ENCODE assay signal across 25 cellular contexts in the genomic region with DNA sequence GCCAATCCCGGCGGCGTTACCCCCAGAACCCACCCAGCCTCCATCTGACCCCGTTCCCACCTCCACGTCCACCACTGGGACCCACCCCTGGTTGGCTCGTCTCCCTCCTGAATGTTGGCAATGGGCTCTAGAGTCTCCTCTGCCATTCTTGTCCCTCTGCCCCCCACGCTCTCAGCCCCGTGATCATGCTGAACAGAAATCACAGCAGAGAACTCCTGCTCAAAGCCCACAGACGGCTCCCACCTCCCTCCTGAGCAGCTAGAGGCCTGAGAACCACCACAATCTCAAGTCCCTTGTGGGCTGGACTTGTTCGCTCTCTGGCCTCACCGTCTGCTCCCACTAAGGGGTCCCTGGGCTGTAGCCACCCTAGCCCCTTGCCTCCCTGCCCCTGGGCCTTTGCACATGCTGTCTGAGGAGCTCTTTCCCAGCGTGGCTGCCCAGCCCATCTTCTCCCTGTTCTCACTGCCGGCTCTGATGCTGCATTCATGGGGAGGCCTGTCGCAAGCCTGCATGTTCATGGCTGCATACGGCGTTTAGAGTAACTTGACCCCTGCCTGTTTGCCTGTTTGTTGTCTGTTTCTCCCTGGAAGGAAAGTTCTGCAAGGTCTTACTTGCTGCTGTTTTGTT. TPM values are rescaled to one million over a fixed set of nuclear protein-coding genes. Genes with fewer than 3 reads are reported as not detected.
DNase-seq lines count a peak whose midpoint lies in the region; ATAC-seq, FAIRE-seq and TF ChIP-seq lines count a peak whose summit lies in the region.
"Had no signal": no experiment of that assay in that cellular context is flagged by ENCODE, and none has a peak within 500 bp of the region (broad histone marks: within the 10 kb centered on the region; RNA-seq: fewer than 3 reads in every experiment).

No MANE protein-coding gene starts in this region.

- H3K4me3 ChIP-seq in right cardiac atrium (ENCODE audit: low read length) (no peak overlapping the region), kidney (ENCODE audit: low read length in 2 of 2) (no peak overlapping the region), neural progenitor cell (no peak overlapping the region)
- no peak overlapping the region for H3K4me3 ChIP-seq in naive thymus-derived CD4-positive, alpha-beta T cell (ENCODE audit: low read length)
- H3K4me3 ChIP-seq: Peyer's patch had no signal

- H3K79me2 ChIP-seq in neural progenitor cell (ENCODE audit: low read depth) = no peaks in the 10 kb centered on the region

- ATAC-seq in right cardiac atrium = no peak
- no peak for ATAC-seq in naive thymus-derived CD4-positive, alpha-beta T cell
- ATAC-seq: CD8-positive, alpha-beta T cell; HCT116; HepG2 had no signal

- no peak overlapping the region for H3K27ac ChIP-seq in right cardiac atrium (ENCODE audit: low read length)
- H3K27ac ChIP-seq in kidney (ENCODE audit: low read depth in 2 of 2, low read length in 2 of 2) = no peak overlapping the region
- H3K27ac ChIP-seq in neural progenitor cell = no peak overlapping the region
- no peak overlapping the region for H3K27ac ChIP-seq in naive thymus-derived CD4-positive, alpha-beta T cell (ENCODE audit: low read depth, low read length)
- H3K27ac ChIP-seq: Peyer's patch had no signal

- peak in 2 of 3 donors; percentile 21 to 35 for DNase-seq in right cardiac atrium
- DNase-seq in cardiac septum (ENCODE audit: low spot score) = no peak
- DNase-seq in kidney = peak; percentile 63
- no peak for DNase-seq in neural progenitor cell (ENCODE audit: low spot score)
- DNase-seq in HEK293T (ENCODE audit: extremely low spot score) = no peak
- no peak for DNase-seq in AG08396 (ENCODE audit: low spot score)
- no peak for DNase-seq in naive thymus-derived CD4-positive, alpha-beta T cell
- DNase-seq in GM19240 (ENCODE audit: insufficient read length, low spot score) = no peak
- DNase-seq: C1 segment of cervical spinal cord; CD8-positive, alpha-beta T cell; DMS 273 treated with DMSO at 0.1 percent for 48 hours; DMS79; EL; GDM1; Karpas-422; NCI-H1694 treated with DMSO at 0.1 percent for 48 hours; Peyer's patch had no signal

- WGBS in right cardiac atrium = 77% methylated on average over 16 of the region's 16 CpGs

- peaks cover 8% of the 10 kb centered on the region for H3F3A ChIP-seq in neural progenitor cell (ENCODE audit: low read depth)

- no peak overlapping the region for H2AFZ ChIP-seq in neural progenitor cell (replicated peaks)

- H3K27me3 Mint-ChIP-seq in neural progenitor cell (ENCODE audit: insufficient read depth, low read depth) = peaks cover 11% of the 10 kb centered on the region
- peaks cover 0 to 6% (median 0%) of the 10 kb centered on the region in 5 donors for H3K27me3 Mint-ChIP-seq in naive thymus-derived CD4-positive, alpha-beta T cell

- H3K27me3 ChIP-seq in right cardiac atrium (ENCODE audit: control insufficient read depth, insufficient read depth) (no peaks in the 10 kb centered on the region), neural progenitor cell (no peaks in the 10 kb centered on the region)
- H3K27me3 ChIP-seq in naive thymus-derived CD4-positive, alpha-beta T cell (ENCODE audit: control insufficient read depth in 2 of 2, insufficient read depth in 2 of 2, low read length in 2 of 2) = no peaks in the 10 kb centered on the region
- H3K27me3 ChIP-seq: Peyer's patch had no signal

- TF ChIP-seq CTCF in kidney (IDR thresholded peaks at IDR 0.05; ENCODE audit: borderline replicate concordance, extremely low read depth, insufficient read depth) (no peak), neural progenitor cell (IDR thresholded peaks at IDR 0.05) (no peak)

- H3K4me3 Mint-ChIP-seq in neural progenitor cell = peak overlapping the region; percentile 38
- no peak overlapping the region for H3K4me3 Mint-ChIP-seq in naive thymus-derived CD4-positive, alpha-beta T cell
- H3K4me3 Mint-ChIP-seq: CD8-positive, alpha-beta T cell had no signal

- peak overlapping the region; percentile 83 for H3K27ac Mint-ChIP-seq in neural progenitor cell
- H3K27ac Mint-ChIP-seq in naive thymus-derived CD4-positive, alpha-beta T cell = peak overlapping the region in 1 of 9 donors; percentile 55
- H3K27ac Mint-ChIP-seq: CD8-positive, alpha-beta T cell had no signal

- POLR2A ChIA-PET in HEK293T (lab: Yijun Ruan, JAX) = no interaction called here
- POLR2A ChIA-PET in naive thymus-derived CD4-positive, alpha-beta T cell (lab: Charles Lee) = no interaction called here

- no peak for FAIRE-seq in kidney (lab: Jason Lieb, UNC)
- FAIRE-seq: A204.1, GM12891, HepG2 had no signal

- peaks cover 50% of the 10 kb centered on the region for H3K4me1 Mint-ChIP-seq in neural progenitor cell
- no peaks in the 10 kb centered on the region for H3K4me1 Mint-ChIP-seq in naive thymus-derived CD4-positive, alpha-beta T cell

- peaks cover 3% of the 10 kb centered on the region for H3K9me3 Mint-ChIP-seq in neural progenitor cell
- peaks cover 0 to 13% (median 3%) of the 10 kb centered on the region in 11 donors for H3K9me3 Mint-ChIP-seq in naive thymus-derived CD4-positive, alpha-beta T cell
- H3K9me3 Mint-ChIP-seq: CD8-positive, alpha-beta T cell had no signal

- H3K36me3 ChIP-seq in kidney (ENCODE audit: control insufficient read depth in 1 of 2, insufficient read depth in 2 of 2, low read length in 2 of 2) = no peaks in the 10 kb centered on the region
- H3K36me3 ChIP-seq in neural progenitor cell = no peaks in the 10 kb centered on the region
- no peaks in the 10 kb centered on the region for H3K36me3 ChIP-seq in naive thymus-derived CD4-positive, alpha-beta T cell (ENCODE audit: control insufficient read depth in 2 of 3, insufficient read depth in 3 of 3, low read length in 3 of 3)
- H3K36me3 ChIP-seq: Peyer's patch had no signal

- no peaks in the 10 kb centered on the region for H3K9me3 ChIP-seq in right cardiac atrium (ENCODE audit: control insufficient read depth, low read length)
- H3K9me3 ChIP-seq in kidney (ENCODE audit: control insufficient read depth in 1 of 2, low read length in 2 of 2) = no peaks in the 10 kb centered on the region
- no peaks in the 10 kb centered on the region for H3K9me3 ChIP-seq in neural progenitor cell (ENCODE audit: low read depth)
- peaks cover 0 to 7% (median 0%) of the 10 kb centered on the region in 3 experiments for H3K9me3 ChIP-seq in naive thymus-derived CD4-positive, alpha-beta T cell (ENCODE audit: control insufficient read depth in 2 of 3, low read length in 3 of 3)
- H3K9me3 ChIP-seq: Peyer's patch, SK-N-SH had no signal

- H3K4me1 ChIP-seq in right cardiac atrium (ENCODE audit: control insufficient read depth, insufficient read depth, low read length) = no peaks in the 10 kb centered on the region
- peaks cover 18 to 28% of the 10 kb centered on the region in 2 donors for H3K4me1 ChIP-seq in kidney (ENCODE audit: control insufficient read depth in 1 of 2, insufficient read depth in 1 of 2, low read depth in 1 of 2, low read length in 2 of 2)
- H3K4me1 ChIP-seq in neural progenitor cell = peaks cover 30% of the 10 kb centered on the region
- H3K4me1 ChIP-seq in naive thymus-derived CD4-positive, alpha-beta T cell (ENCODE audit: control insufficient read depth in 2 of 2, insufficient read depth in 2 of 2, low read length in 2 of 2) = no peaks in the 10 kb centered on the region

- no peaks in the 10 kb centered on the region for H3K36me3 Mint-ChIP-seq in neural progenitor cell
- H3K36me3 Mint-ChIP-seq in naive thymus-derived CD4-positive, alpha-beta T cell = peaks cover 0 to 4% (median 0%) of the 10 kb centered on the region in 5 donors
- H3K36me3 Mint-ChIP-seq: CD8-positive, alpha-beta T cell had no signal

- intact Hi-C loops in right cardiac atrium (cut with DNase I) (no loop called here), cardiac septum (cut with DNase I) (no loop called here), kidney (cut with DNase I) (no loop called here)
- intact Hi-C loops in naive thymus-derived CD4-positive, alpha-beta T cell (cut with micrococcal nuclease) = no loop called here

- no peak overlapping the region for H3K4me2 ChIP-seq in neural progenitor cell
- H3K4me2 ChIP-seq: SK-N-SH had no signal

- CTCF ChIA-PET in HEK293T (lab: Yijun Ruan, JAX) = no interaction called here
- CTCF ChIA-PET in naive thymus-derived CD4-positive, alpha-beta T cell (lab: Charles Lee) = no interaction called here

- no peak overlapping the region for H3K9ac ChIP-seq in kidney (ENCODE audit: low read length in 2 of 2)
- no peak overlapping the region for H3K9ac ChIP-seq in neural progenitor cell
- H3K9ac ChIP-seq: SK-N-SH had no signal

- H4K20me1 ChIP-seq in neural progenitor cell (ENCODE audit: low read depth) = no peaks in the 10 kb centered on the region

TF ChIP-seq in HEK293T, 16 proteins besides CTCF, POLR2A, EP300 and RAD21:
- TF ChIP-seq SUZ12 (IDR thresholded peaks at IDR 0.05) (no peak), HDGF (IDR thresholded peaks at IDR 0.05; ENCODE audit: borderline replicate concordance) (no peak), ELF4 (IDR thresholded peaks at IDR 0.05) (no peak), FOXA1 (IDR thresholded peaks at IDR 0.05) (no peak), FOXM1 (IDR thresholded peaks at IDR 0.05; ENCODE audit: borderline replicate concordance) (no peak)
- TF ChIP-seq, protein P1, sequence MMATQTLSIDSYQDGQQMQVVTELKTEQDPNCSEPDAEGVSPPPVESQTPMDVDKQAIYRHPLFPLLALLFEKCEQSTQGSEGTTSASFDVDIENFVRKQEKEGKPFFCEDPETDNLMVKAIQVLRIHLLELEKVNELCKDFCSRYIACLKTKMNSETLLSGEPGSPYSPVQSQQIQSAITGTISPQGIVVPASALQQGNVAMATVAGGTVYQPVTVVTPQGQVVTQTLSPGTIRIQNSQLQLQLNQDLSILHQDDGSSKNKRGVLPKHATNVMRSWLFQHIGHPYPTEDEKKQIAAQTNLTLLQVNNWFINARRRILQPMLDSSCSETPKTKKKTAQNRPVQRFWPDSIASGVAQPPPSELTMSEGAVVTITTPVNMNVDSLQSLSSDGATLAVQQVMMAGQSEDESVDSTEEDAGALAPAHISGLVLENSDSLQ (IDR thresholded peaks at IDR 0.05) = no peak

RNA-seq across cellular contexts. Expression of a gene that starts 11.2 kb away (rescaled TPM):
- under 1 TPM in 1 of 4 donors, not detected in 3; 0.31 TPM for total RNA-seq in right cardiac atrium
- polyA plus RNA-seq in right cardiac atrium = 0.07 TPM
- total RNA-seq in cardiac septum = not detected
- 1.1 TPM for total RNA-seq in kidney
- polyA plus RNA-seq in kidney (ENCODE audit: insufficient read depth, low read depth, low replicate concordance) = 7.5 TPM
- total RNA-seq in neural progenitor cell (ENCODE audit: low replicate concordance) = 0.09 TPM in 1 of 2 replicates, not detected in the other
- not detected for total RNA-seq in naive thymus-derived CD4-positive, alpha-beta T cell
- not detected for polyA plus RNA-seq in naive thymus-derived CD4-positive, alpha-beta T cell
- total RNA-seq: CD8-positive, alpha-beta T cell; H4; HepG2; HT1080; OCI-LY7 had no signal
- polyA plus RNA-seq: SK-N-SH had no signal

Comparison
In these comparisons a context has a peak if more than half of its experiments do, and no peak if none do; other contexts are left out.
1. DNase-seq: peak in right cardiac atrium (2 of 3) and kidney (single experiment); none in cardiac septum (single experiment), neural progenitor cell (single experiment), HEK293T (single experiment), AG08396 (single experiment), naive thymus-derived CD4-positive, alpha-beta T cell (0 of 9) and GM19240 (single experiment).